Comparison of ENCODE assay signal across 16 cellular contexts in genomic region chr2:150153646-150154307, GRCh38.
A peak's percentile ranks its signal among the peaks of the same experiment; 100 is the strongest.
DNase-seq lines count a peak whose midpoint lies in the region; ATAC-seq, FAIRE-seq and TF ChIP-seq lines count a peak whose summit lies in the region.
"Had no signal": no experiment of that assay in that cellular context is flagged by ENCODE, and none has a peak within 500 bp of the region (broad histone marks: within the 10 kb centered on the region; RNA-seq: fewer than 3 reads in every experiment).

No MANE protein-coding gene starts in this region.

- POLR2A ChIA-PET in MCF 10A (lab: Yijun Ruan, JAX), result interaction anchor here (0.5 to 2.5 kb wide), 2 partner anchors 9 to 15 kb away, joined by 3 to 7 read pairs; no protein-coding TSS in a partner anchor
- POLR2A ChIA-PET in PC-9 (lab: Charles Lee; ENCODE audit: unreplicated experiment), result interaction anchor here (0.6 kb wide), 1 partner anchor 212 kb away, joined by 4 read pairs; no protein-coding TSS in a partner anchor

- no peak overlapping the region for H4K91ac ChIP-seq in trophoblast cell (ENCODE audit: low read depth, low read length)

- CTCF ChIA-PET in MCF 10A (lab: Yijun Ruan, JAX) (no interaction called here), mammary epithelial cell (lab: Charles Lee; ENCODE audit: low non-redundant PET) (no interaction called here), PC-9 (lab: Charles Lee) (no interaction called here)

- H3K4me3 ChIP-seq in mammary epithelial cell (replicated peaks in 1 of 3; ENCODE audit: insufficient read depth in 1 of 3, low read depth in 2 of 3, low read length in 3 of 3) (no peak overlapping the region), PC-9 (no peak overlapping the region), small intestine (ENCODE audit: low read depth in 1 of 2, low read length in 2 of 2) (no peak overlapping the region), trophoblast cell (ENCODE audit: low read depth, low read length) (no peak overlapping the region)
- H3K4me3 ChIP-seq: BLaER1 treated with 17β-estradiol and CSF1 and Interleukin-3, amounts not matched to agents 10 nM and 100 nM; GM23338 had no signal

- H3K4ac ChIP-seq in trophoblast cell (ENCODE audit: low read depth, low read length), result no peak overlapping the region

- H3K4me1 Mint-ChIP-seq in MCF 10A (ENCODE audit: insufficient read depth, unreplicated experiment), result peaks cover 11% of the 10 kb centered on the region
- H3K4me1 Mint-ChIP-seq: CD4-positive, CD25-positive, alpha-beta regulatory T cell; GM23338 had no signal

- BruUV-seq in MCF 10A (replicated peaks; lab: Mats Ljungman, UMichigan), result no TSS peak
- BruUV-seq in mammary epithelial cell (replicated peaks; lab: Mats Ljungman, UMichigan), result no TSS peak
- no TSS peak for BruUV-seq in PC-9 (replicated peaks; lab: Mats Ljungman, UMichigan)

- H2BK5ac ChIP-seq in trophoblast cell (ENCODE audit: low read depth, low read length, poor library complexity), result no peak overlapping the region

- H2AK5ac ChIP-seq in trophoblast cell (ENCODE audit: low read length), result no peak overlapping the region

- H3K79me2 ChIP-seq in mammary epithelial cell (ENCODE audit: insufficient read depth, low read length), result no peaks in the 10 kb centered on the region
- H3K79me2 ChIP-seq in PC-9 (ENCODE audit: low read depth), result no peaks in the 10 kb centered on the region
- no peaks in the 10 kb centered on the region for H3K79me2 ChIP-seq in trophoblast cell (ENCODE audit: control insufficient read depth, insufficient read depth, low read length, poor library complexity)

- peaks cover 4% of the 10 kb centered on the region for H3K4me1 ChIP-seq in mammary epithelial cell (ENCODE audit: insufficient read depth, low read length)
- peaks cover 20% of the 10 kb centered on the region for H3K4me1 ChIP-seq in PC-9 (replicated peaks; ENCODE audit: insufficient read depth)
- H3K4me1 ChIP-seq in small intestine (ENCODE audit: control insufficient read depth in 2 of 2, insufficient read depth in 1 of 2, low read depth in 1 of 2, low read length in 1 of 2), result no peaks in the 10 kb centered on the region
- H3K4me1 ChIP-seq in trophoblast cell (ENCODE audit: control insufficient read depth in 1 of 2, insufficient read depth in 2 of 2, low read length in 2 of 2), result no peaks in the 10 kb centered on the region
- H3K4me1 ChIP-seq: BLaER1 treated with 17β-estradiol and CSF1 and Interleukin-3, amounts not matched to agents 10 nM and 100 nM had no signal

- no peak overlapping the region for H2AFZ ChIP-seq in mammary epithelial cell (ENCODE audit: low read depth, low read length)
- no peak overlapping the region for H2AFZ ChIP-seq in PC-9
- no peak overlapping the region for H2AFZ ChIP-seq in trophoblast cell (ENCODE audit: insufficient read depth, low read length, poor library complexity)
- H2AFZ ChIP-seq: GM23338 had no signal

- no peaks in the 10 kb centered on the region for H3K36me3 Mint-ChIP-seq in MCF 10A (ENCODE audit: insufficient read depth, unreplicated experiment)
- H3K36me3 Mint-ChIP-seq: CD4-positive, CD25-positive, alpha-beta regulatory T cell had no signal

- ATAC-seq in esophagus mucosa (peak; percentile 31), GM18502 (IDR thresholded peaks at IDR 0.05; ENCODE audit: poor library complexity, unreplicated experiment) (no peak)
- ATAC-seq: GM23338 had no signal

- H3K9me3 ChIP-seq in mammary epithelial cell (replicated peaks; ENCODE audit: insufficient read depth, low read length) (no peaks in the 10 kb centered on the region), PC-9 (ENCODE audit: insufficient read depth, low read depth) (no peaks in the 10 kb centered on the region; the same call in 1 of the 2 replicates), small intestine (ENCODE audit: control insufficient read depth, low read depth) (no peaks in the 10 kb centered on the region), trophoblast cell (ENCODE audit: insufficient read depth, low read depth, low read length) (no peaks in the 10 kb centered on the region)

- in situ Hi-C loops in mammary epithelial cell (cut with MboI; ENCODE audit: low sequenced_read_pairs in 2 of 2), result no loop called here

- no peak overlapping the region for H2BK12ac ChIP-seq in trophoblast cell (ENCODE audit: low read length)

- intact Hi-C loops in MCF 10A (cut with micrococcal nuclease), result no loop called here
- intact Hi-C loops in mammary epithelial cell (cut with micrococcal nuclease), result no loop called here
- intact Hi-C loops in PC-9 (cut with micrococcal nuclease; ENCODE audit: unreplicated experiment), result no loop called here

- no peak overlapping the region for H3K4me3 Mint-ChIP-seq in MCF 10A (ENCODE audit: unreplicated experiment)
- H3K4me3 Mint-ChIP-seq: CD4-positive, CD25-positive, alpha-beta regulatory T cell; GM23338 had no signal

- no peak for FAIRE-seq in small intestine (lab: Jason Lieb, UNC)
- FAIRE-seq: GM18507 had no signal

- WGBS in mammary epithelial cell (ENCODE audit: low coverage, missing lambda C conversion rate), result 10% methylated on average over 2 of the region's 2 CpGs
- 35 to 75% (median 40%) methylated on average over 2 of the region's 2 CpGs for WGBS in small intestine, 3 donors
- WGBS in trophoblast cell (ENCODE audit: extremely low coverage, insufficient coverage, insufficient read length), result no CpG with 5 or more reads among the region's 2 CpGs

- H3K14ac ChIP-seq in trophoblast cell (ENCODE audit: low read length), result no peak overlapping the region

- H3K27ac ChIP-seq in mammary epithelial cell (ENCODE audit: insufficient read depth, low read depth, low read length) (no peak overlapping the region), PC-9 (peak overlapping the region; percentile 73), small intestine (ENCODE audit: low read depth in 1 of 2, low read length in 1 of 2) (no peak overlapping the region), trophoblast cell (ENCODE audit: low read depth, low read length) (no peak overlapping the region)
- H3K27ac ChIP-seq: BLaER1 treated with 17β-estradiol and CSF1 and Interleukin-3, amounts not matched to agents 10 nM and 100 nM had no signal

- dilution Hi-C loops in mammary epithelial cell (cut with HindIII; ENCODE audit: low sequenced_read_pairs), result no loop called here

- no peak overlapping the region for H4K12ac ChIP-seq in trophoblast cell (ENCODE audit: low read depth, low read length)

- no peaks in the 10 kb centered on the region for H3K9me2 ChIP-seq in PC-9 (ENCODE audit: insufficient read depth)

- no peaks in the 10 kb centered on the region for H3F3A ChIP-seq in PC-9 (ENCODE audit: insufficient read depth, low read depth)

- H3K36me3 ChIP-seq in mammary epithelial cell (ENCODE audit: insufficient read depth, low read length) (no peaks in the 10 kb centered on the region), PC-9 (ENCODE audit: low read depth) (no peaks in the 10 kb centered on the region), small intestine (ENCODE audit: control insufficient read depth in 2 of 2, insufficient read depth in 2 of 2, low read length in 2 of 2) (no peaks in the 10 kb centered on the region), trophoblast cell (ENCODE audit: control insufficient read depth in 1 of 2, insufficient read depth in 2 of 2, low read length in 2 of 2) (no peaks in the 10 kb centered on the region)
- H3K36me3 ChIP-seq: BLaER1 treated with 17β-estradiol and CSF1 and Interleukin-3, amounts not matched to agents 10 nM and 100 nM had no signal

- no peak overlapping the region for H3K9ac ChIP-seq in mammary epithelial cell (ENCODE audit: insufficient read depth, low read length)
- no peak overlapping the region for H3K9ac ChIP-seq in trophoblast cell (ENCODE audit: low read length)
- H3K9ac ChIP-seq: BLaER1 treated with 17β-estradiol and CSF1 and Interleukin-3, amounts not matched to agents 10 nM and 100 nM had no signal

- H3K23ac ChIP-seq in trophoblast cell (ENCODE audit: low read length), result no peak overlapping the region

- no peaks in the 10 kb centered on the region for H3K27me3 Mint-ChIP-seq in MCF 10A (ENCODE audit: insufficient read depth, unreplicated experiment)
- H3K27me3 Mint-ChIP-seq: CD4-positive, CD25-positive, alpha-beta regulatory T cell had no signal

- no peak for TF ChIP-seq CTCF in MCF 10A (IDR thresholded peaks at IDR 0.05; ENCODE audit: unreplicated experiment)
- TF ChIP-seq CTCF in mammary epithelial cell (conservative IDR thresholded peaks at IDR 0.05 in 1 of 2, IDR thresholded peaks at IDR 0.05 in 1 of 2; ENCODE audit: extremely low read depth in 1 of 2, insufficient read depth in 1 of 2, low read depth in 1 of 2, low read length in 2 of 2), result no peak
- no peak for TF ChIP-seq CTCF in PC-9 (conservative IDR thresholded peaks at IDR 0.05)

- no peak overlapping the region for H3K18ac ChIP-seq in trophoblast cell (ENCODE audit: low read length)

- no peaks in the 10 kb centered on the region for H3K79me1 ChIP-seq in trophoblast cell (ENCODE audit: low read length)

- H3K4me2 ChIP-seq in mammary epithelial cell (ENCODE audit: insufficient read depth, low read depth, low read length) (no peak overlapping the region), PC-9 (peak overlapping the region; percentile 38), trophoblast cell (ENCODE audit: low read length) (no peak overlapping the region)
- H3K4me2 ChIP-seq: BLaER1 treated with 17β-estradiol and CSF1 and Interleukin-3, amounts not matched to agents 10 nM and 100 nM; GM23338 had no signal

- no peaks in the 10 kb centered on the region for H3K9me3 Mint-ChIP-seq in MCF 10A (ENCODE audit: unreplicated experiment)
- H3K9me3 Mint-ChIP-seq: GM23338 had no signal

- H3K27ac Mint-ChIP-seq in MCF 10A (ENCODE audit: low read depth, unreplicated experiment), result peak overlapping the region; percentile 0
- H3K27ac Mint-ChIP-seq: CD4-positive, CD25-positive, alpha-beta regulatory T cell; GM23338 had no signal

- H4K20me1 ChIP-seq in mammary epithelial cell (ENCODE audit: insufficient read depth, low read length) (no peaks in the 10 kb centered on the region), PC-9 (ENCODE audit: insufficient read depth) (no peaks in the 10 kb centered on the region)
- H4K20me1 ChIP-seq: BLaER1 treated with 17β-estradiol and CSF1 and Interleukin-3, amounts not matched to agents 10 nM and 100 nM had no signal

- H4K8ac ChIP-seq in trophoblast cell (ENCODE audit: low read depth, low read length), result no peak overlapping the region

- no peak for DNase-seq in MCF 10A (ENCODE audit: unreplicated experiment)
- DNase-seq in mammary epithelial cell, result no peak
- DNase-seq in PC-9, result peak in 1 of 2 experiments; percentile 56
- DNase-seq in small intestine, result peak; percentile 37
- DNase-seq in NCI-H1694 treated with DMSO at 0.1 percent for 48 hours (lab: John Stamatoyannopoulos, UW), result no peak
- no peak for DNase-seq in trophoblast cell
- DNase-seq: 8988T; ACHN; CD4-positive, CD25-positive, alpha-beta regulatory T cell; DMS 273 treated with DMSO at 0.1 percent for 48 hours; H7 had no signal

- no peak overlapping the region for H2BK120ac ChIP-seq in trophoblast cell (ENCODE audit: insufficient read depth, low read length, poor library complexity)

- H3K27me3 ChIP-seq in mammary epithelial cell (ENCODE audit: insufficient read depth, low read length), result no peaks in the 10 kb centered on the region
- H3K27me3 ChIP-seq in PC-9 (ENCODE audit: insufficient read depth, low read depth), result no peaks in the 10 kb centered on the region
- no peaks in the 10 kb centered on the region for H3K27me3 ChIP-seq in small intestine (ENCODE audit: control insufficient read depth in 2 of 2, insufficient read depth in 2 of 2, low read length in 2 of 2)
- H3K27me3 ChIP-seq in trophoblast cell (ENCODE audit: insufficient read depth, low read length), result no peaks in the 10 kb centered on the region
- H3K27me3 ChIP-seq: BLaER1 treated with 17β-estradiol and CSF1 and Interleukin-3, amounts not matched to agents 10 nM and 100 nM had no signal
